11 cellular contexts compared by ENCODE assay signal in the genomic region with DNA sequence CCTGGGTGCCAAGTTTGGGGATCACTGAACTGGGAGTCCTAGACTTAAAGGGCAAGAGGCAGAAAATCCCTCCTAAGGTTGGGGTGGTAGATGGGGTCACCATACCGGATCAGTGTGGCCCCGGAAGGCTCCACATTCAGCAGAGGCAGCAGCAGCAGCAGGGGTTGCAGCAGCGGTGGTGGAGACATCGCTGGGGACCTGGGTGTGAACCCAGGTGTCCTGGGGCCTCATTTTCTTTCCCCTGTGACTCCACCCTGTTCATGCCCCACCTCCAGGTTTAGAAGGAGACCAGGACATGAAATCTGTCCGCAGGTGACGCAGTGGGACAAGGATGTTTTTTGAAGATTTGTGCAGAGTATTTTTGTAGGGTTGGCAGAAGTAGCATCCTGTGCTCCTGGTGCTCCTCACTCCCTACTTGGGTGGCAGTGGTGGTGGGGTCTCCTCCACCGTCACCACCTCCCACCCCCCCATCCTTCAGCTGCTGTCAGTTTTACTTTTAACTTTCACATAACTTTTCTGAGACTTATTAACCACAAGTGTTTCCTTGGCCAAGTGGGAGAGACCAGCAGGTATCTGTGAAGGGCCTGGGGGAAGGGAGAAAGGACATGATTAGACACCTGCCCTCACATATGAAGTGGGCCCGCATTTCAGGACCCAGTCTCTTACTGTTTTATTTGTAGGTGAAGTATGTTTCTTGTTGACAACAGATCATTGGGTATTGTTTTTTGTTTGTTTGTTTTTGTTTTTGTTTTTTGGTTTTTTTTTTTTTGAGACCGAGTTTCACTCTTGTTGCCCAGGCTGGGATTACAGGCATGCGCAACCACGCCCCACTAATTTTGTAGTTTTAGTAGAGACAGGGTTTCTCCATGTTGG. TPM values are rescaled to one million over a fixed set of nuclear protein-coding genes. Genes with fewer than 3 reads are reported as not detected.
DNase-seq lines count a peak whose midpoint lies in the region; ATAC-seq and TF ChIP-seq lines count a peak whose summit lies in the region.
"Had no signal": no experiment of that assay in that cellular context is flagged by ENCODE, and none has a peak within 500 bp of the region (broad histone marks: within the 10 kb centered on the region; RNA-seq: fewer than 3 reads in every experiment).

NAPSA (minus strand) TSS at position 206 of the 873 bp plus-strand sequence; CDS start at position 188, 18 bp downstream.

- no peak within 1 kb of the TSS for H3K4me3 ChIP-seq in MG63

- TF ChIP-seq CTCF in GM13976 (IDR thresholded peaks at IDR 0.05; ENCODE audit: borderline replicate concordance, control extremely low read depth, extremely low read depth, insufficient read depth, missing control alignments) = no peak

- POLR2A ChIA-PET in activated CD8-positive, alpha-beta T cell treated with anti-CD3 and anti-CD28 coated beads, Interleukin-2, amount 10 ng/mL, durations not matched to agents 7 days and 5 days (lab: Charles Lee) = interaction anchor here (0.6 kb wide), 1 partner anchor 358 kb away, joined by 3 read pairs; no protein-coding TSS in a partner anchor
- POLR2A ChIA-PET in naive thymus-derived CD8-positive, alpha-beta T cell (lab: Charles Lee) = interaction anchor here (1.6 to 1.9 kb wide), 2 partner anchors 10 to 13 kb away, joined by 4 to 7 read pairs; partner anchors contain the start of gene NR1H2

- no peak for ATAC-seq in activated CD8-positive, alpha-beta T cell treated with anti-CD3 and anti-CD28 coated beads, Interleukin-2, amount 10 ng/mL, durations not matched to agents 7 days and 5 days
- ATAC-seq in naive thymus-derived CD8-positive, alpha-beta T cell = no peak

- in situ Hi-C loops in GM13976 (cut with MboI; ENCODE audit: low sequenced_read_pairs, unreplicated experiment) = loop anchor here (25.0 kb wide), 1 partner anchor 422 kb away; the partner anchor contains the start of gene ACP4

- no peaks in the 10 kb centered on the region for H3K36me3 ChIP-seq in MG63

- H3K4me3 Mint-ChIP-seq in T-helper 1 cell treated with Interleukin-12 subunit alpha and Interleukin-12 subunit beta and Interleukin-4 antibody, amounts not matched to agents 30 μg/mL and 1 μg/mL, for 36 hours = peak within 1 kb of the TSS; percentile 54
- peak within 1 kb of the TSS; percentile 52 for H3K4me3 Mint-ChIP-seq in activated CD8-positive, alpha-beta T cell treated with anti-CD3 and anti-CD28 coated beads, Interleukin-2, amount 10 ng/mL, durations not matched to agents 7 days and 5 days
- H3K4me3 Mint-ChIP-seq in naive thymus-derived CD8-positive, alpha-beta T cell = peak within 1 kb of the TSS; percentile 26 to 84 (median 72)

- no peaks in the 10 kb centered on the region for H3K27me3 Mint-ChIP-seq in T-helper 1 cell treated with Interleukin-12 subunit alpha and Interleukin-12 subunit beta and Interleukin-4 antibody, amounts not matched to agents 30 μg/mL and 1 μg/mL, for 36 hours (ENCODE audit: low read depth)
- no peaks in the 10 kb centered on the region for H3K27me3 Mint-ChIP-seq in activated CD8-positive, alpha-beta T cell treated with anti-CD3 and anti-CD28 coated beads, Interleukin-2, amount 10 ng/mL, durations not matched to agents 7 days and 5 days (ENCODE audit: low read depth)
- peaks cover 0 to 2% (median 0%) of the 10 kb centered on the region in 5 donors for H3K27me3 Mint-ChIP-seq in naive thymus-derived CD8-positive, alpha-beta T cell

- CTCF ChIA-PET in activated CD8-positive, alpha-beta T cell treated with anti-CD3 and anti-CD28 coated beads, Interleukin-2, amount 10 ng/mL, durations not matched to agents 7 days and 5 days (lab: Charles Lee) = interaction anchor here (0.9 to 1.5 kb wide), 3 partner anchors 8 to 95 kb away, joined by 4 to 10 read pairs (median 4); partner anchors contain the start of gene NR1H2

- H3K9me3 ChIP-seq in MG63 = no peaks in the 10 kb centered on the region

- H3K36me3 Mint-ChIP-seq in T-helper 1 cell treated with Interleukin-12 subunit alpha and Interleukin-12 subunit beta and Interleukin-4 antibody, amounts not matched to agents 30 μg/mL and 1 μg/mL, for 36 hours (ENCODE audit: low read depth) = peaks cover 9% of the 10 kb centered on the region
- peaks cover 6% of the 10 kb centered on the region for H3K36me3 Mint-ChIP-seq in activated CD8-positive, alpha-beta T cell treated with anti-CD3 and anti-CD28 coated beads, Interleukin-2, amount 10 ng/mL, durations not matched to agents 7 days and 5 days (ENCODE audit: low read depth)
- H3K36me3 Mint-ChIP-seq in naive thymus-derived CD8-positive, alpha-beta T cell = no peaks in the 10 kb centered on the region

- no peak for DNase-seq in T-helper 1 cell
- DNase-seq in GM13976 (ENCODE audit: low spot score) = peak; percentile 33
- no peak for DNase-seq in activated CD8-positive, alpha-beta T cell treated with anti-CD3 and anti-CD28 coated beads, Interleukin-2, amount 10 ng/mL, durations not matched to agents 7 days and 5 days
- no peak for DNase-seq in naive thymus-derived CD8-positive, alpha-beta T cell
- DNase-seq in kidney tubule cell (ENCODE audit: low spot score) = no peak
- no peak for DNase-seq in AG20443 (ENCODE audit: low spot score)
- DNase-seq in MG63 = no peak
- DNase-seq: erythroblast, head of caudate nucleus, NCI-H774 had no signal

- peak within 1 kb of the TSS; percentile 87 for H3K27ac Mint-ChIP-seq in T-helper 1 cell treated with Interleukin-12 subunit alpha and Interleukin-12 subunit beta and Interleukin-4 antibody, amounts not matched to agents 30 μg/mL and 1 μg/mL, for 36 hours
- peak within 1 kb of the TSS; percentile 80 for H3K27ac Mint-ChIP-seq in activated CD8-positive, alpha-beta T cell treated with anti-CD3 and anti-CD28 coated beads, Interleukin-2, amount 10 ng/mL, durations not matched to agents 7 days and 5 days
- peak within 1 kb of the TSS; percentile 58 to 94 (median 87) for H3K27ac Mint-ChIP-seq in naive thymus-derived CD8-positive, alpha-beta T cell

- no peaks in the 10 kb centered on the region for H3K9me3 Mint-ChIP-seq in T-helper 1 cell treated with Interleukin-12 subunit alpha and Interleukin-12 subunit beta and Interleukin-4 antibody, amounts not matched to agents 30 μg/mL and 1 μg/mL, for 36 hours
- H3K9me3 Mint-ChIP-seq in activated CD8-positive, alpha-beta T cell treated with anti-CD3 and anti-CD28 coated beads, Interleukin-2, amount 10 ng/mL, durations not matched to agents 7 days and 5 days (ENCODE audit: insufficient read depth) = no peaks in the 10 kb centered on the region
- no peaks in the 10 kb centered on the region for H3K9me3 Mint-ChIP-seq in naive thymus-derived CD8-positive, alpha-beta T cell

- peaks cover 48% of the 10 kb centered on the region for H3K4me1 Mint-ChIP-seq in T-helper 1 cell treated with Interleukin-12 subunit alpha and Interleukin-12 subunit beta and Interleukin-4 antibody, amounts not matched to agents 30 μg/mL and 1 μg/mL, for 36 hours (ENCODE audit: low read depth)
- peaks cover 63% of the 10 kb centered on the region for H3K4me1 Mint-ChIP-seq in activated CD8-positive, alpha-beta T cell treated with anti-CD3 and anti-CD28 coated beads, Interleukin-2, amount 10 ng/mL, durations not matched to agents 7 days and 5 days (ENCODE audit: low read depth)
- H3K4me1 Mint-ChIP-seq in naive thymus-derived CD8-positive, alpha-beta T cell = peaks cover 32 to 71% (median 68%) of the 10 kb centered on the region in 4 donors

- H3K27me3 ChIP-seq in MG63 = peaks cover 6% of the 10 kb centered on the region

RNA-seq across cellular contexts. Expression of gene NAPSA, which starts in this region (rescaled TPM):
- 1 to 10 TPM in 1 of 2 experiments, under 1 TPM in 1; 0.73 to 1.2 TPM for total RNA-seq in activated CD8-positive, alpha-beta T cell treated with anti-CD3 and anti-CD28 coated beads, Interleukin-2, amount 10 ng/mL, durations not matched to agents 7 days and 5 days
- 1 to 10 TPM; 6.4 to 9.7 TPM for total RNA-seq in naive thymus-derived CD8-positive, alpha-beta T cell
- polyA plus RNA-seq in naive thymus-derived CD8-positive, alpha-beta T cell = 1 to 10 TPM in 2 of 3 donors, under 1 TPM in 1; 0.37 to 2.0 (median 1.3) TPM
- total RNA-seq in MG63 (2014; rRNA removed; shearing (Covaris generic); ENCODE audit: low replicate concordance) = 1.5 TPM in 1 of 2 replicates, not detected in the other
